In the genomic region with DNA sequence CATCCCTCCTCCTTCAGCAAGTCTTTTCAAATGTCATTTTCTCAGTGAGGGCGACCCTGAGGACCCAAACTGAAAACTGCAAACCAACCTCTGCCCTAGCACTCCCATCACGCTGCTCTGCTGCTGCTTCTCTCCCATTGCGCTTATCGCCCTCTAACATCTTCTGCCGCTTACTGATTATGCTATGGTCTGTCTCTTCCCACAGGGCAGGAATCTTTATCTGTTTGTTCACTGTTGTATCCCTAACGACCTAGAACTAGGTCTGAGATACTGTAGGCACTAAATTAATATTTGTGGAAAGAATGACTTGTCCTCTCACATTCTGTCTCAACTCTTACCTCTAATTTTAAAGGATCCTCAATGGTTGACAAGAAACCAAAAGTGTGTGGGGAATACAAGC, we compare ENCODE assay signal across 1 cellular context.
TF ChIP-seq lines count a peak whose summit lies in the region.

No MANE protein-coding gene starts in this region.

TF ChIP-seq in K562, 482 proteins besides CTCF, POLR2A, EP300 and RAD21 (continued from another document):
- TF ChIP-seq CHD4 (IDR thresholded peaks at IDR 0.05; ENCODE audit: insufficient read depth, insufficient replicate concordance, low read depth, low read length, poor library complexity, severe bottlenecking) (no peak), GATAD2A (IDR thresholded peaks at IDR 0.05) (peak; percentile 20; the same call in 1 of the 2 replicates), BCOR (IDR thresholded peaks at IDR 0.05) (peak; percentile 81), GABPB2 (CRISPR knock-in tag; conservative IDR thresholded peaks at IDR 0.05) (no peak), SOX6 (IDR thresholded peaks at IDR 0.05) (peak; percentile 91), WHSC1 (IDR thresholded peaks at IDR 0.05; ENCODE audit: low read length) (no peak), NEUROD1 (IDR thresholded peaks at IDR 0.05; ENCODE audit: borderline replicate concordance, low read depth, low read length, partially characterized antibody) (peak; percentile 73), TBP (optimal IDR thresholded peaks at IDR 0.05; ENCODE audit: low read depth, low read length) (peak; percentile 19), MIER1 (IDR thresholded peaks at IDR 0.05; ENCODE audit: low read depth) (no peak), KLF16 (IDR thresholded peaks at IDR 0.05) (peak; percentile 83), MEIS2 (IDR thresholded peaks at IDR 0.05; ENCODE audit: partially characterized antibody) (peak; percentile 65), CHD2 (IDR thresholded peaks at IDR 0.05; ENCODE audit: low read depth, low read length) (0 out of 2 replicates have a peak, but pooled peaks have one; percentile 25), FOSL1 (tag; conservative IDR thresholded peaks at IDR 0.05) (peak; percentile 82), HDAC1 (IDR thresholded peaks at IDR 0.05) (peak in 1 of 2 experiments; percentile 67; a peak in 2 of 4 replicates), NFIC (IDR thresholded peaks at IDR 0.05) (peak; percentile 63), NBN (IDR thresholded peaks at IDR 0.05; ENCODE audit: low read depth) (peak; percentile 49; the same call in 1 of the 2 replicates), NCOR1 (IDR thresholded peaks at IDR 0.05) (peak; percentile 87), ZNF134 (CRISPR knock-in tag; conservative IDR thresholded peaks at IDR 0.05) (0 out of 2 replicates have a peak, but pooled peaks have one; percentile 27), GATAD2B (IDR thresholded peaks at IDR 0.05; ENCODE audit: borderline replicate concordance) (peak; percentile 43; the same call in 1 of the 2 replicates), XRCC4 (IDR thresholded peaks at IDR 0.05; ENCODE audit: extremely low read depth, insufficient read depth, insufficient read length) (no peak), ARID1B (IDR thresholded peaks at IDR 0.05) (peak; percentile 97), CBFA2T2 (conservative IDR thresholded peaks at IDR 0.05) (peak; percentile 87), ZNF766 (CRISPR knock-in tag; conservative IDR thresholded peaks at IDR 0.05) (0 out of 2 replicates have a peak, but pooled peaks have one; percentile 63), ZNF12 (CRISPR knock-in tag; IDR thresholded peaks at IDR 0.05) (no peak), EHMT2 (IDR thresholded peaks at IDR 0.05) (peak; percentile 58; the same call in 1 of the 2 replicates), HDAC2 (IDR thresholded peaks at IDR 0.05) (peak; percentile 70), RNF2 (IDR thresholded peaks at IDR 0.05) (peak; percentile 65; the same call in 1 of the 2 replicates), DPF2 (IDR thresholded peaks at IDR 0.05) (peak; percentile 95), EP400 (IDR thresholded peaks at IDR 0.05) (peak; percentile 19; the same call in 1 of the 2 replicates), CBFA2T3 (IDR thresholded peaks at IDR 0.05) (peak; percentile 93), TCF7 (IDR thresholded peaks at IDR 0.05; ENCODE audit: borderline replicate concordance) (no peak), HLTF (IDR thresholded peaks at IDR 0.05) (peak; percentile 49; the same call in 1 of the 2 replicates)
- TF ChIP-seq, protein P1, sequence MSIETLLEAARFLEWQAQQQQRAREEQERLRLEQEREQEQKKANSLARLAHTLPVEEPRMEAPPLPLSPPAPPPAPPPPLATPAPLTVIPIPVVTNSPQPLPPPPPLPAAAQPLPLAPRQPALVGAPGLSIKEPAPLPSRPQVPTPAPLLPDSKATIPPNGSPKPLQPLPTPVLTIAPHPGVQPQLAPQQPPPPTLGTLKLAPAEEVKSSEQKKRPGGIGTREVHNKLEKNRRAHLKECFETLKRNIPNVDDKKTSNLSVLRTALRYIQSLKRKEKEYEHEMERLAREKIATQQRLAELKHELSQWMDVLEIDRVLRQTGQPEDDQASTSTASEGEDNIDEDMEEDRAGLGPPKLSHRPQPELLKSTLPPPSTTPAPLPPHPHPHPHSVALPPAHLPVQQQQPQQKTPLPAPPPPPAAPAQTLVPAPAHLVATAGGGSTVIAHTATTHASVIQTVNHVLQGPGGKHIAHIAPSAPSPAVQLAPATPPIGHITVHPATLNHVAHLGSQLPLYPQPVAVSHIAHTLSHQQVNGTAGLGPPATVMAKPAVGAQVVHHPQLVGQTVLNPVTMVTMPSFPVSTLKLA (conservative IDR thresholded peaks at IDR 0.05): 0 out of 4 replicates have a peak, but pooled peaks of 1 of the 2 experiments have one; percentile 6
- TF ChIP-seq, protein P2, sequence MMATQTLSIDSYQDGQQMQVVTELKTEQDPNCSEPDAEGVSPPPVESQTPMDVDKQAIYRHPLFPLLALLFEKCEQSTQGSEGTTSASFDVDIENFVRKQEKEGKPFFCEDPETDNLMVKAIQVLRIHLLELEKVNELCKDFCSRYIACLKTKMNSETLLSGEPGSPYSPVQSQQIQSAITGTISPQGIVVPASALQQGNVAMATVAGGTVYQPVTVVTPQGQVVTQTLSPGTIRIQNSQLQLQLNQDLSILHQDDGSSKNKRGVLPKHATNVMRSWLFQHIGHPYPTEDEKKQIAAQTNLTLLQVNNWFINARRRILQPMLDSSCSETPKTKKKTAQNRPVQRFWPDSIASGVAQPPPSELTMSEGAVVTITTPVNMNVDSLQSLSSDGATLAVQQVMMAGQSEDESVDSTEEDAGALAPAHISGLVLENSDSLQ (IDR thresholded peaks at IDR 0.05): 0 out of 2 replicates have a peak, but pooled peaks have one; percentile 22
- TF ChIP-seq, protein P3, sequence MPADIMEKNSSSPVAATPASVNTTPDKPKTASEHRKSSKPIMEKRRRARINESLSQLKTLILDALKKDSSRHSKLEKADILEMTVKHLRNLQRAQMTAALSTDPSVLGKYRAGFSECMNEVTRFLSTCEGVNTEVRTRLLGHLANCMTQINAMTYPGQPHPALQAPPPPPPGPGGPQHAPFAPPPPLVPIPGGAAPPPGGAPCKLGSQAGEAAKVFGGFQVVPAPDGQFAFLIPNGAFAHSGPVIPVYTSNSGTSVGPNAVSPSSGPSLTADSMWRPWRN (IDR thresholded peaks at IDR 0.05; ENCODE audit: low read depth): peak; percentile 52; the same call in 1 of the 2 replicates
- TF ChIP-seq, protein P4, sequence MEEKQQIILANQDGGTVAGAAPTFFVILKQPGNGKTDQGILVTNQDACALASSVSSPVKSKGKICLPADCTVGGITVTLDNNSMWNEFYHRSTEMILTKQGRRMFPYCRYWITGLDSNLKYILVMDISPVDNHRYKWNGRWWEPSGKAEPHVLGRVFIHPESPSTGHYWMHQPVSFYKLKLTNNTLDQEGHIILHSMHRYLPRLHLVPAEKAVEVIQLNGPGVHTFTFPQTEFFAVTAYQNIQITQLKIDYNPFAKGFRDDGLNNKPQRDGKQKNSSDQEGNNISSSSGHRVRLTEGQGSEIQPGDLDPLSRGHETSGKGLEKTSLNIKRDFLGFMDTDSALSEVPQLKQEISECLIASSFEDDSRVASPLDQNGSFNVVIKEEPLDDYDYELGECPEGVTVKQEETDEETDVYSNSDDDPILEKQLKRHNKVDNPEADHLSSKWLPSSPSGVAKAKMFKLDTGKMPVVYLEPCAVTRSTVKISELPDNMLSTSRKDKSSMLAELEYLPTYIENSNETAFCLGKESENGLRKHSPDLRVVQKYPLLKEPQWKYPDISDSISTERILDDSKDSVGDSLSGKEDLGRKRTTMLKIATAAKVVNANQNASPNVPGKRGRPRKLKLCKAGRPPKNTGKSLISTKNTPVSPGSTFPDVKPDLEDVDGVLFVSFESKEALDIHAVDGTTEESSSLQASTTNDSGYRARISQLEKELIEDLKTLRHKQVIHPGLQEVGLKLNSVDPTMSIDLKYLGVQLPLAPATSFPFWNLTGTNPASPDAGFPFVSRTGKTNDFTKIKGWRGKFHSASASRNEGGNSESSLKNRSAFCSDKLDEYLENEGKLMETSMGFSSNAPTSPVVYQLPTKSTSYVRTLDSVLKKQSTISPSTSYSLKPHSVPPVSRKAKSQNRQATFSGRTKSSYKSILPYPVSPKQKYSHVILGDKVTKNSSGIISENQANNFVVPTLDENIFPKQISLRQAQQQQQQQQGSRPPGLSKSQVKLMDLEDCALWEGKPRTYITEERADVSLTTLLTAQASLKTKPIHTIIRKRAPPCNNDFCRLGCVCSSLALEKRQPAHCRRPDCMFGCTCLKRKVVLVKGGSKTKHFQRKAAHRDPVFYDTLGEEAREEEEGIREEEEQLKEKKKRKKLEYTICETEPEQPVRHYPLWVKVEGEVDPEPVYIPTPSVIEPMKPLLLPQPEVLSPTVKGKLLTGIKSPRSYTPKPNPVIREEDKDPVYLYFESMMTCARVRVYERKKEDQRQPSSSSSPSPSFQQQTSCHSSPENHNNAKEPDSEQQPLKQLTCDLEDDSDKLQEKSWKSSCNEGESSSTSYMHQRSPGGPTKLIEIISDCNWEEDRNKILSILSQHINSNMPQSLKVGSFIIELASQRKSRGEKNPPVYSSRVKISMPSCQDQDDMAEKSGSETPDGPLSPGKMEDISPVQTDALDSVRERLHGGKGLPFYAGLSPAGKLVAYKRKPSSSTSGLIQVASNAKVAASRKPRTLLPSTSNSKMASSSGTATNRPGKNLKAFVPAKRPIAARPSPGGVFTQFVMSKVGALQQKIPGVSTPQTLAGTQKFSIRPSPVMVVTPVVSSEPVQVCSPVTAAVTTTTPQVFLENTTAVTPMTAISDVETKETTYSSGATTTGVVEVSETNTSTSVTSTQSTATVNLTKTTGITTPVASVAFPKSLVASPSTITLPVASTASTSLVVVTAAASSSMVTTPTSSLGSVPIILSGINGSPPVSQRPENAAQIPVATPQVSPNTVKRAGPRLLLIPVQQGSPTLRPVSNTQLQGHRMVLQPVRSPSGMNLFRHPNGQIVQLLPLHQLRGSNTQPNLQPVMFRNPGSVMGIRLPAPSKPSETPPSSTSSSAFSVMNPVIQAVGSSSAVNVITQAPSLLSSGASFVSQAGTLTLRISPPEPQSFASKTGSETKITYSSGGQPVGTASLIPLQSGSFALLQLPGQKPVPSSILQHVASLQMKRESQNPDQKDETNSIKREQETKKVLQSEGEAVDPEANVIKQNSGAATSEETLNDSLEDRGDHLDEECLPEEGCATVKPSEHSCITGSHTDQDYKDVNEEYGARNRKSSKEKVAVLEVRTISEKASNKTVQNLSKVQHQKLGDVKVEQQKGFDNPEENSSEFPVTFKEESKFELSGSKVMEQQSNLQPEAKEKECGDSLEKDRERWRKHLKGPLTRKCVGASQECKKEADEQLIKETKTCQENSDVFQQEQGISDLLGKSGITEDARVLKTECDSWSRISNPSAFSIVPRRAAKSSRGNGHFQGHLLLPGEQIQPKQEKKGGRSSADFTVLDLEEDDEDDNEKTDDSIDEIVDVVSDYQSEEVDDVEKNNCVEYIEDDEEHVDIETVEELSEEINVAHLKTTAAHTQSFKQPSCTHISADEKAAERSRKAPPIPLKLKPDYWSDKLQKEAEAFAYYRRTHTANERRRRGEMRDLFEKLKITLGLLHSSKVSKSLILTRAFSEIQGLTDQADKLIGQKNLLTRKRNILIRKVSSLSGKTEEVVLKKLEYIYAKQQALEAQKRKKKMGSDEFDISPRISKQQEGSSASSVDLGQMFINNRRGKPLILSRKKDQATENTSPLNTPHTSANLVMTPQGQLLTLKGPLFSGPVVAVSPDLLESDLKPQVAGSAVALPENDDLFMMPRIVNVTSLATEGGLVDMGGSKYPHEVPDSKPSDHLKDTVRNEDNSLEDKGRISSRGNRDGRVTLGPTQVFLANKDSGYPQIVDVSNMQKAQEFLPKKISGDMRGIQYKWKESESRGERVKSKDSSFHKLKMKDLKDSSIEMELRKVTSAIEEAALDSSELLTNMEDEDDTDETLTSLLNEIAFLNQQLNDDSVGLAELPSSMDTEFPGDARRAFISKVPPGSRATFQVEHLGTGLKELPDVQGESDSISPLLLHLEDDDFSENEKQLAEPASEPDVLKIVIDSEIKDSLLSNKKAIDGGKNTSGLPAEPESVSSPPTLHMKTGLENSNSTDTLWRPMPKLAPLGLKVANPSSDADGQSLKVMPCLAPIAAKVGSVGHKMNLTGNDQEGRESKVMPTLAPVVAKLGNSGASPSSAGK (IDR thresholded peaks at IDR 0.05): peak; percentile 28; the same call in 1 of the 2 replicates
- TF ChIP-seq, protein P5, sequence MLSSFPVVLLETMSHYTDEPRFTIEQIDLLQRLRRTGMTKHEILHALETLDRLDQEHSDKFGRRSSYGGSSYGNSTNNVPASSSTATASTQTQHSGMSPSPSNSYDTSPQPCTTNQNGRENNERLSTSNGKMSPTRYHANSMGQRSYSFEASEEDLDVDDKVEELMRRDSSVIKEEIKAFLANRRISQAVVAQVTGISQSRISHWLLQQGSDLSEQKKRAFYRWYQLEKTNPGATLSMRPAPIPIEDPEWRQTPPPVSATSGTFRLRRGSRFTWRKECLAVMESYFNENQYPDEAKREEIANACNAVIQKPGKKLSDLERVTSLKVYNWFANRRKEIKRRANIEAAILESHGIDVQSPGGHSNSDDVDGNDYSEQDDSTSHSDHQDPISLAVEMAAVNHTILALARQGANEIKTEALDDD (IDR thresholded peaks at IDR 0.05): 0 out of 2 replicates have a peak, but pooled peaks have one; percentile 48
- TF ChIP-seq, protein P6, sequence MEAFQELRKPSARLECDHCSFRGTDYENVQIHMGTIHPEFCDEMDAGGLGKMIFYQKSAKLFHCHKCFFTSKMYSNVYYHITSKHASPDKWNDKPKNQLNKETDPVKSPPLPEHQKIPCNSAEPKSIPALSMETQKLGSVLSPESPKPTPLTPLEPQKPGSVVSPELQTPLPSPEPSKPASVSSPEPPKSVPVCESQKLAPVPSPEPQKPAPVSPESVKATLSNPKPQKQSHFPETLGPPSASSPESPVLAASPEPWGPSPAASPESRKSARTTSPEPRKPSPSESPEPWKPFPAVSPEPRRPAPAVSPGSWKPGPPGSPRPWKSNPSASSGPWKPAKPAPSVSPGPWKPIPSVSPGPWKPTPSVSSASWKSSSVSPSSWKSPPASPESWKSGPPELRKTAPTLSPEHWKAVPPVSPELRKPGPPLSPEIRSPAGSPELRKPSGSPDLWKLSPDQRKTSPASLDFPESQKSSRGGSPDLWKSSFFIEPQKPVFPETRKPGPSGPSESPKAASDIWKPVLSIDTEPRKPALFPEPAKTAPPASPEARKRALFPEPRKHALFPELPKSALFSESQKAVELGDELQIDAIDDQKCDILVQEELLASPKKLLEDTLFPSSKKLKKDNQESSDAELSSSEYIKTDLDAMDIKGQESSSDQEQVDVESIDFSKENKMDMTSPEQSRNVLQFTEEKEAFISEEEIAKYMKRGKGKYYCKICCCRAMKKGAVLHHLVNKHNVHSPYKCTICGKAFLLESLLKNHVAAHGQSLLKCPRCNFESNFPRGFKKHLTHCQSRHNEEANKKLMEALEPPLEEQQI (IDR thresholded peaks at IDR 0.05): peak; percentile 74; the same call in 1 of the 2 replicates
TF ChIP-seq in K562: peak in this region for 74.
